In the genomic region with DNA sequence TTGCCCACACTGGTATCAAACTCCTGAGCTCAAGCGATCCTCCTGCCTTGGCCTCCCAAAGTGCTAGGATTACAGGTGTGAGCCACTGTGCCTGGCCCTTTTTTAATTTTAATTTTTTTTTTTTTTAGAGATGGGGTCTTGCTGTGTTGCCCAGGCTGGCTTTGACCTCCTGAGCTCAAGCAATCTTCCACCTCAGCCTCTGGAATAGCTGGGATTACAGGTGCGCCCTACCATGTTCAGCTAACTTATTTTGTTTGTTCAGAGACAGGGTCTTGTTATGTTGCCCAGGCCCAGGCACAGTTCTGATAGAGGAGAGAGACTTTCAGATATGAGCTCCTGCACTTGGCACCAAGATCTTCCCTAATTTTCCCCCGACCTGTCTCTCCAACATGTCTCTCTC, we compare ENCODE assay signal across 43 cellular contexts. TPM values are rescaled to one million over a fixed set of nuclear protein-coding genes. Genes with fewer than 3 reads are reported as not detected.
"Had no signal": no experiment of that assay in that cellular context is flagged by ENCODE, and none has a peak within 500 bp of the region (broad histone marks: within the 10 kb centered on the region; RNA-seq: fewer than 3 reads in every experiment).

No MANE protein-coding gene starts in this region.

- H3K27me3 Mint-ChIP-seq: activated naive CD4-positive, alpha-beta T cell treated with anti-CD3 and anti-CD28 coated beads, Interleukin-2, amount 50 U/mL, for 24 hours; activated naive CD8-positive, alpha-beta T cell; activated T-helper 17 cell treated with anti-CD3 and anti-CD28 coated beads, Interleukin-2, amount 50 U/mL, for 72 hours had no signal

- H3K27me3 ChIP-seq: adrenal gland, ascending aorta, body of pancreas, breast epithelium had no signal

- DNase-seq: activated effector memory CD4-positive, alpha-beta T cell treated with anti-CD3 and anti-CD28 coated beads, Interleukin-2, amount 50 U/mL, for 16 hours; activated effector memory CD4-positive, alpha-beta T cell treated with Interleukin-2 at 50 U/mL for 16 hours; activated gamma-delta T cell; activated gamma-delta T cell treated with Interleukin-2 at 50 U/mL for 16 hours; activated naive CD4-positive, alpha-beta T cell; activated naive CD4-positive, alpha-beta T cell treated with anti-CD3 and anti-CD28 coated beads for 36 hours; activated naive CD4-positive, alpha-beta T cell treated with anti-CD3 and anti-CD28 coated beads, Interleukin-2, amount 10 ng/mL, durations not matched to agents 7 days and 5 days; activated naive CD4-positive, alpha-beta T cell treated with anti-CD3 and anti-CD28 coated beads, Interleukin-2, amount 50 U/mL, for 16 hours; activated naive CD4-positive, alpha-beta T cell treated with Interleukin-2 at 50 U/mL for 16 hours; activated naive CD8-positive, alpha-beta T cell treated with anti-CD3 and anti-CD28 coated beads for 36 hours; activated naive CD8-positive, alpha-beta T cell treated with anti-CD3 and anti-CD28 coated beads, Interleukin-2, amount 10 ng/mL, durations not matched to agents 7 days and 5 days; activated naive CD8-positive, alpha-beta T cell treated with anti-CD3 and anti-CD28 coated beads, Interleukin-2, amount 50 U/mL, for 24 hours; activated T-cell treated with anti-CD3 and anti-CD28 coated beads, Interleukin-2, amount 50 U/mL, for 24 hours; activated T-cell treated with anti-CD3 and anti-CD28 coated beads, Interleukin-2, amount 50 U/mL, for 4 hours; activated T-cell treated with anti-CD3 and anti-CD28 coated beads, Interleukin-2, amount 50 U/mL, for 48 hours; activated T-cell treated with anti-CD3 and anti-CD28 coated beads, Interleukin-2, amount 50 U/mL, for 72 hours; adrenal gland; amniotic stem cell; amygdala; anterior cingulate cortex; aorta; body of pancreas; brain microvascular endothelial cell; caudate nucleus; central memory CD4-positive, alpha-beta T cell; cerebellar nuclear complex had no signal

- H3K4me1 ChIP-seq: adrenal gland, ascending aorta, breast epithelium had no signal

- H3K9me3 ChIP-seq: adrenal gland, ascending aorta, body of pancreas, breast epithelium had no signal

- H3K27ac ChIP-seq: adrenal gland, ascending aorta, body of pancreas, brain microvascular endothelial cell, breast epithelium, cardiac muscle cell had no signal

- H3K4me1 Mint-ChIP-seq: activated naive CD4-positive, alpha-beta T cell treated with anti-CD3 and anti-CD28 coated beads, Interleukin-2, amount 10 ng/mL, durations not matched to agents 7 days and 5 days had no signal

- ATAC-seq: activated naive CD4-positive, alpha-beta T cell treated with anti-CD3 and anti-CD28 coated beads, Interleukin-2, amount 50 U/mL, for 72 hours; activated naive CD8-positive, alpha-beta T cell treated with anti-CD3 and anti-CD28 coated beads, Interleukin-2, amount 50 U/mL, for 24 hours; activated T-cell treated with anti-CD3 and anti-CD28 coated beads, Interleukin-2, amount 50 U/mL, for 4 hours; activated T-cell treated with anti-CD3 and anti-CD28 coated beads, Interleukin-2, amount 50 U/mL, for 72 hours; activated T-helper 17 cell treated with anti-CD3 and anti-CD28 coated beads, Interleukin-2, amount 50 U/mL, for 72 hours; body of pancreas had no signal

- H3K36me3 ChIP-seq: adrenal gland, ascending aorta, brain microvascular endothelial cell, breast epithelium, cardiac muscle cell had no signal

- H3K4me3 ChIP-seq: adrenal gland, ascending aorta, body of pancreas, breast epithelium, cardiac muscle cell had no signal

- H3K36me3 Mint-ChIP-seq: activated naive CD4-positive, alpha-beta T cell treated with anti-CD3 and anti-CD28 coated beads, Interleukin-2, amount 10 ng/mL, durations not matched to agents 7 days and 5 days; activated naive CD4-positive, alpha-beta T cell treated with anti-CD3 and anti-CD28 coated beads, Interleukin-2, amount 50 U/mL, for 24 hours; activated naive CD4-positive, alpha-beta T cell treated with anti-CD3 and anti-CD28 coated beads, Interleukin-2, amount 50 U/mL, for 72 hours; activated naive CD8-positive, alpha-beta T cell; activated naive CD8-positive, alpha-beta T cell treated with anti-CD3 and anti-CD28 coated beads for 36 hours; activated naive CD8-positive, alpha-beta T cell treated with anti-CD3 and anti-CD28 coated beads, Interleukin-2, amount 10 ng/mL, durations not matched to agents 7 days and 5 days; brain had no signal

- H3K27ac Mint-ChIP-seq: activated naive CD4-positive, alpha-beta T cell treated with anti-CD3 and anti-CD28 coated beads for 36 hours; activated naive CD4-positive, alpha-beta T cell treated with anti-CD3 and anti-CD28 coated beads, Interleukin-2, amount 10 ng/mL, durations not matched to agents 7 days and 5 days; activated naive CD4-positive, alpha-beta T cell treated with anti-CD3 and anti-CD28 coated beads, Interleukin-2, amount 50 U/mL, for 24 hours; activated naive CD8-positive, alpha-beta T cell; activated naive CD8-positive, alpha-beta T cell treated with anti-CD3 and anti-CD28 coated beads for 36 hours; activated naive CD8-positive, alpha-beta T cell treated with anti-CD3 and anti-CD28 coated beads, Interleukin-2, amount 10 ng/mL, durations not matched to agents 7 days and 5 days; activated naive CD8-positive, alpha-beta T cell treated with anti-CD3 and anti-CD28 coated beads, Interleukin-2, amount 50 U/mL, for 24 hours; activated T-cell treated with anti-CD3 and anti-CD28 coated beads, Interleukin-2, amount 50 U/mL, for 24 hours; activated T-cell treated with anti-CD3 and anti-CD28 coated beads, Interleukin-2, amount 50 U/mL, for 72 hours; activated T-helper 1 cell treated with anti-CD3 and anti-CD28 coated beads, Interleukin-12 subunit alpha, Interleukin-12 subunit beta, Interleukin-2, Interleukin-4 antibody, amounts not matched to agents 30 ng/mL and 10 ng/mL and 1 ng/mL, durations not matched to agents 14 hours and 24 hours and 36 hours; activated T-helper 17 cell treated with anti-CD3 and anti-CD28 coated beads, Interleukin-2, amount 50 U/mL, for 72 hours; activated T-helper 2 cell treated with anti-CD3 and anti-CD28 coated beads, Interferon-gamma antibody, Interleukin-2, Interleukin-4, amounts not matched to agents 10 μg/mL and 5 μg/mL and 100 μg/mL, durations not matched to agents 14 hours and 24 hours and 36 hours; brain had no signal

- H3K4me3 Mint-ChIP-seq: activated naive CD4-positive, alpha-beta T cell treated with anti-CD3 and anti-CD28 coated beads for 36 hours; activated naive CD4-positive, alpha-beta T cell treated with anti-CD3 and anti-CD28 coated beads, Interleukin-2, amount 10 ng/mL, durations not matched to agents 7 days and 5 days; activated naive CD4-positive, alpha-beta T cell treated with anti-CD3 and anti-CD28 coated beads, Interleukin-2, amount 50 U/mL, for 24 hours; activated naive CD8-positive, alpha-beta T cell; activated naive CD8-positive, alpha-beta T cell treated with anti-CD3 and anti-CD28 coated beads for 36 hours; activated naive CD8-positive, alpha-beta T cell treated with anti-CD3 and anti-CD28 coated beads, Interleukin-2, amount 10 ng/mL, durations not matched to agents 7 days and 5 days; activated naive CD8-positive, alpha-beta T cell treated with anti-CD3 and anti-CD28 coated beads, Interleukin-2, amount 50 U/mL, for 24 hours; activated T-cell treated with anti-CD3 and anti-CD28 coated beads, Interleukin-2, amount 50 U/mL, for 24 hours; activated T-cell treated with anti-CD3 and anti-CD28 coated beads, Interleukin-2, amount 50 U/mL, for 4 hours; activated T-cell treated with anti-CD3 and anti-CD28 coated beads, Interleukin-2, amount 50 U/mL, for 72 hours; activated T-helper 1 cell treated with anti-CD3 and anti-CD28 coated beads, Interleukin-12 subunit alpha, Interleukin-12 subunit beta, Interleukin-2, Interleukin-4 antibody, amounts not matched to agents 30 ng/mL and 10 ng/mL and 1 ng/mL, durations not matched to agents 14 hours and 24 hours and 36 hours; activated T-helper 17 cell treated with anti-CD3 and anti-CD28 coated beads, Interleukin-2, amount 50 U/mL, for 72 hours; brain; central memory CD8-positive, alpha-beta T cell had no signal

- H3K9me3 Mint-ChIP-seq: activated naive CD4-positive, alpha-beta T cell treated with anti-CD3 and anti-CD28 coated beads for 36 hours; activated naive CD4-positive, alpha-beta T cell treated with anti-CD3 and anti-CD28 coated beads, Interleukin-2, amount 10 ng/mL, durations not matched to agents 7 days and 5 days; activated naive CD4-positive, alpha-beta T cell treated with anti-CD3 and anti-CD28 coated beads, Interleukin-2, amount 50 U/mL, for 24 hours; activated naive CD4-positive, alpha-beta T cell treated with anti-CD3 and anti-CD28 coated beads, Interleukin-2, amount 50 U/mL, for 72 hours; activated naive CD8-positive, alpha-beta T cell treated with anti-CD3 and anti-CD28 coated beads for 36 hours; activated naive CD8-positive, alpha-beta T cell treated with anti-CD3 and anti-CD28 coated beads, Interleukin-2, amount 10 ng/mL, durations not matched to agents 7 days and 5 days; activated naive CD8-positive, alpha-beta T cell treated with anti-CD3 and anti-CD28 coated beads, Interleukin-2, amount 50 U/mL, for 24 hours; activated T-cell treated with anti-CD3 and anti-CD28 coated beads, Interleukin-2, amount 50 U/mL, for 24 hours; activated T-cell treated with anti-CD3 and anti-CD28 coated beads, Interleukin-2, amount 50 U/mL, for 4 hours; activated T-cell treated with anti-CD3 and anti-CD28 coated beads, Interleukin-2, amount 50 U/mL, for 72 hours; activated T-helper 1 cell treated with anti-CD3 and anti-CD28 coated beads, Interleukin-12 subunit alpha, Interleukin-12 subunit beta, Interleukin-2, Interleukin-4 antibody, amounts not matched to agents 30 ng/mL and 10 ng/mL and 1 ng/mL, durations not matched to agents 14 hours and 24 hours and 36 hours; activated T-helper 17 cell treated with anti-CD3 and anti-CD28 coated beads, Interleukin-2, amount 50 U/mL, for 72 hours; activated T-helper 2 cell treated with anti-CD3 and anti-CD28 coated beads, Interferon-gamma antibody, Interleukin-2, Interleukin-4, amounts not matched to agents 10 μg/mL and 5 μg/mL and 100 μg/mL, durations not matched to agents 14 hours and 24 hours and 36 hours; brain; central memory CD8-positive, alpha-beta T cell had no signal

- FAIRE-seq: astrocyte, bronchial epithelial cell had no signal

RNA-seq across cellular contexts. Expression of a gene that starts 8.1 kb away (rescaled TPM):
- total RNA-seq: activated naive CD4-positive, alpha-beta T cell treated with anti-CD3 and anti-CD28 coated beads for 36 hours; activated naive CD4-positive, alpha-beta T cell treated with anti-CD3 and anti-CD28 coated beads, Interleukin-2, amount 50 U/mL, for 72 hours; activated naive CD8-positive, alpha-beta T cell treated with anti-CD3 and anti-CD28 coated beads for 36 hours; activated naive CD8-positive, alpha-beta T cell treated with anti-CD3 and anti-CD28 coated beads, Interleukin-2, amount 10 ng/mL, durations not matched to agents 7 days and 5 days; activated T-cell treated with anti-CD3 and anti-CD28 coated beads, Interleukin-2, amount 50 U/mL, for 4 hours; activated T-cell treated with anti-CD3 and anti-CD28 coated beads, Interleukin-2, amount 50 U/mL, for 72 hours; activated T-helper 1 cell treated with anti-CD3 and anti-CD28 coated beads, Interleukin-12 subunit alpha, Interleukin-12 subunit beta, Interleukin-2, Interleukin-4 antibody, amounts not matched to agents 30 ng/mL and 10 ng/mL and 1 ng/mL, durations not matched to agents 14 hours and 24 hours and 36 hours; activated T-helper 17 cell treated with anti-CD3 and anti-CD28 coated beads, Interleukin-2, amount 50 U/mL, for 72 hours; activated T-helper 2 cell treated with anti-CD3 and anti-CD28 coated beads, Interferon-gamma antibody, Interleukin-2, Interleukin-4, amounts not matched to agents 10 μg/mL and 5 μg/mL and 100 μg/mL, durations not matched to agents 14 hours and 24 hours and 36 hours; adrenal gland; aorta; astrocyte; body of pancreas; breast epithelium; bronchial epithelial cell; cardiac muscle cell; cardiac septum; cerebellum; chondrocyte had no signal
- polyA plus RNA-seq: adrenal gland, aorta, cardiac muscle cell had no signal

RNA-seq across cellular contexts. Expression of a gene that starts 10.5 kb away (rescaled TPM):
- total RNA-seq: activated naive CD4-positive, alpha-beta T cell treated with anti-CD3 and anti-CD28 coated beads for 36 hours; activated naive CD4-positive, alpha-beta T cell treated with anti-CD3 and anti-CD28 coated beads, Interleukin-2, amount 50 U/mL, for 72 hours; activated naive CD8-positive, alpha-beta T cell treated with anti-CD3 and anti-CD28 coated beads for 36 hours; activated naive CD8-positive, alpha-beta T cell treated with anti-CD3 and anti-CD28 coated beads, Interleukin-2, amount 10 ng/mL, durations not matched to agents 7 days and 5 days; activated T-cell treated with anti-CD3 and anti-CD28 coated beads, Interleukin-2, amount 50 U/mL, for 4 hours; activated T-cell treated with anti-CD3 and anti-CD28 coated beads, Interleukin-2, amount 50 U/mL, for 72 hours; activated T-helper 1 cell treated with anti-CD3 and anti-CD28 coated beads, Interleukin-12 subunit alpha, Interleukin-12 subunit beta, Interleukin-2, Interleukin-4 antibody, amounts not matched to agents 30 ng/mL and 10 ng/mL and 1 ng/mL, durations not matched to agents 14 hours and 24 hours and 36 hours; activated T-helper 17 cell treated with anti-CD3 and anti-CD28 coated beads, Interleukin-2, amount 50 U/mL, for 72 hours; activated T-helper 2 cell treated with anti-CD3 and anti-CD28 coated beads, Interferon-gamma antibody, Interleukin-2, Interleukin-4, amounts not matched to agents 10 μg/mL and 5 μg/mL and 100 μg/mL, durations not matched to agents 14 hours and 24 hours and 36 hours; adrenal gland; aorta; ascending aorta; body of pancreas; bronchial epithelial cell; cardiac muscle cell; cardiac septum; cerebellum had no signal
- polyA plus RNA-seq: aorta, cardiac muscle cell had no signal

RNA-seq across cellular contexts. Expression of a gene that starts 16.2 kb away (rescaled TPM):
- total RNA-seq: activated naive CD8-positive, alpha-beta T cell treated with anti-CD3 and anti-CD28 coated beads, Interleukin-2, amount 10 ng/mL, durations not matched to agents 7 days and 5 days; activated T-cell treated with anti-CD3 and anti-CD28 coated beads, Interleukin-2, amount 50 U/mL, for 4 hours; activated T-helper 17 cell treated with anti-CD3 and anti-CD28 coated beads, Interleukin-2, amount 50 U/mL, for 72 hours; activated T-helper 2 cell treated with anti-CD3 and anti-CD28 coated beads, Interferon-gamma antibody, Interleukin-2, Interleukin-4, amounts not matched to agents 10 μg/mL and 5 μg/mL and 100 μg/mL, durations not matched to agents 14 hours and 24 hours and 36 hours; ascending aorta; cardiac muscle cell; cerebellum had no signal
- polyA plus RNA-seq: cardiac muscle cell had no signal

RNA-seq across cellular contexts. Expression of a gene that starts 18.4 kb away (rescaled TPM):
- total RNA-seq: activated naive CD4-positive, alpha-beta T cell treated with anti-CD3 and anti-CD28 coated beads for 36 hours; activated naive CD4-positive, alpha-beta T cell treated with anti-CD3 and anti-CD28 coated beads, Interleukin-2, amount 50 U/mL, for 72 hours; activated naive CD8-positive, alpha-beta T cell treated with anti-CD3 and anti-CD28 coated beads for 36 hours; activated naive CD8-positive, alpha-beta T cell treated with anti-CD3 and anti-CD28 coated beads, Interleukin-2, amount 10 ng/mL, durations not matched to agents 7 days and 5 days; activated T-cell treated with anti-CD3 and anti-CD28 coated beads, Interleukin-2, amount 50 U/mL, for 4 hours; activated T-cell treated with anti-CD3 and anti-CD28 coated beads, Interleukin-2, amount 50 U/mL, for 72 hours; activated T-helper 1 cell treated with anti-CD3 and anti-CD28 coated beads, Interleukin-12 subunit alpha, Interleukin-12 subunit beta, Interleukin-2, Interleukin-4 antibody, amounts not matched to agents 30 ng/mL and 10 ng/mL and 1 ng/mL, durations not matched to agents 14 hours and 24 hours and 36 hours; activated T-helper 17 cell treated with anti-CD3 and anti-CD28 coated beads, Interleukin-2, amount 50 U/mL, for 72 hours; activated T-helper 2 cell treated with anti-CD3 and anti-CD28 coated beads, Interferon-gamma antibody, Interleukin-2, Interleukin-4, amounts not matched to agents 10 μg/mL and 5 μg/mL and 100 μg/mL, durations not matched to agents 14 hours and 24 hours and 36 hours; adrenal gland; aorta; ascending aorta; body of pancreas; bronchial epithelial cell; cardiac muscle cell; cardiac septum; cerebellum had no signal
- polyA plus RNA-seq: adipose tissue, adrenal gland, aorta, cardiac muscle cell had no signal
